ENCODE assay signal across 8 cellular contexts in the genomic region with DNA sequence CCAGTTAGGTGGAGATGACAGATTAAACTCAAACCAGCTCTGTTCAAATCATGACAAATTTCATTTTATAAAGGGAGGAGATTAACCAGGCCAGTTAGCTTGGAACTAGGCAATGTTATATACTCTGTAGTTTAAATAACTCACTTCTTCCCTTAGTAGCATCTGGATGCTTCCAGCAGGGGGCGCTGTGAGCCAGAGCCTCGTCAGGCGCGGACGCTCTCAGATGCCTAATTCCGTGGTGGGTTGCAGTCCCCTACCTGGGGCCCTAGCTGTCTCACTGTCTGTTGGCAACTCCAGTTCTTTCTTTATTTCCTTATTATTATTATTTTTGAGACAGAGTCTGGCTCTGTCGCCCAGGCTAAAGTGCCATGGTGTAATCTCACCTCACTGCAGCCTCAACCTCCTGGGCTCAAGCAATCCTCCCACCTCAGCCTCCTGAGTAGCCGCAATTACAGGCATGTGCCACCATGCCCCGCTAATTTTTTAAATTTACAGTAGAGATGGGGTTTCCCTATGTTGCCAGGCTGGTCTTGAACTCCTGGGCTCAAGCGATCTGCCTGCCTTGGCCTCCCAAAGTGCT. TPM values are rescaled to one million over a fixed set of nuclear protein-coding genes. Genes with fewer than 3 reads are reported as not detected.
DNase-seq lines count a peak whose midpoint lies in the region; ATAC-seq and TF ChIP-seq lines count a peak whose summit lies in the region.

No MANE protein-coding gene starts in this region.

- H3K9me3 ChIP-seq in CD4-positive, alpha-beta memory T cell (ENCODE audit: control insufficient read depth in 1 of 2, low read length in 2 of 2) = no peaks in the 10 kb centered on the region
- H3K9me3 ChIP-seq in RWPE2 (ENCODE audit: severe bottlenecking) = no peaks in the 10 kb centered on the region

- DNase-seq in CD4-positive, alpha-beta memory T cell = peak; percentile 45 to 59 (median 55)
- no peak for DNase-seq in RWPE2 (ENCODE audit: low spot score)
- peak; percentile 90 for DNase-seq in activated effector memory CD4-positive, alpha-beta T cell treated with anti-CD3 and anti-CD28 coated beads, Interleukin-2, amount 50 U/mL, for 16 hours
- DNase-seq in germinal center (ENCODE audit: low spot score) = peak; percentile 47
- DNase-seq in posterior cingulate gyrus = peak; percentile 46 to 96 (median 80)
- DNase-seq in ureter (ENCODE audit: low spot score) = peak; percentile 73

- no peak overlapping the region for H3K4me3 ChIP-seq in CD4-positive, alpha-beta memory T cell (ENCODE audit: low read length in 2 of 2)
- no peak overlapping the region for H3K4me3 ChIP-seq in RWPE2 (ENCODE audit: severe bottlenecking)

- CTCF ChIA-PET in CD4-positive, alpha-beta memory T cell (lab: Charles Lee; ENCODE audit: partially characterized antibody) = interaction anchor here (0.5 to 4.3 kb wide), 23 partner anchors 9 to 461 kb away, joined by 3 to 34 read pairs (median 5); no protein-coding TSS in a partner anchor

- H3K27ac Mint-ChIP-seq in CD4-positive, alpha-beta memory T cell = no peak overlapping the region

- no peaks in the 10 kb centered on the region for H3K4me1 ChIP-seq in CD4-positive, alpha-beta memory T cell (ENCODE audit: insufficient read depth, low read length)
- H3K4me1 ChIP-seq in RWPE2 (ENCODE audit: insufficient read depth, poor library complexity, severe bottlenecking) = no peaks in the 10 kb centered on the region

- H3K27ac ChIP-seq in CD4-positive, alpha-beta memory T cell (ENCODE audit: low read depth, low read length) = no peak overlapping the region
- H3K27ac ChIP-seq in RWPE2 (ENCODE audit: poor library complexity, severe bottlenecking) = no peak overlapping the region

- ATAC-seq in HG03135 (IDR thresholded peaks at IDR 0.05; ENCODE audit: unreplicated experiment) (peak; percentile 59), RWPE2 (ENCODE audit: low read depth) (peak; percentile 80), HG03439 (IDR thresholded peaks at IDR 0.05; ENCODE audit: unreplicated experiment) (no peak)

- peaks cover 10 to 18% of the 10 kb centered on the region in 2 donors for H3K27me3 Mint-ChIP-seq in CD4-positive, alpha-beta memory T cell

- H3K9me3 Mint-ChIP-seq in CD4-positive, alpha-beta memory T cell = no peaks in the 10 kb centered on the region

- no peaks in the 10 kb centered on the region for H3K36me3 ChIP-seq in CD4-positive, alpha-beta memory T cell (ENCODE audit: insufficient read depth, low read length)
- H3K36me3 ChIP-seq in RWPE2 (ENCODE audit: low read depth) = no peaks in the 10 kb centered on the region

- peak; percentile 84 for TF ChIP-seq CTCF in RWPE2 (IDR thresholded peaks at IDR 0.05; ENCODE audit: poor library complexity, severe bottlenecking)

- H3K27me3 ChIP-seq in CD4-positive, alpha-beta memory T cell (ENCODE audit: insufficient read depth, low read length) = peaks cover 3% of the 10 kb centered on the region
- H3K27me3 ChIP-seq in RWPE2 (ENCODE audit: insufficient read depth, poor library complexity, severe bottlenecking) = no peaks in the 10 kb centered on the region

- H3K36me3 Mint-ChIP-seq in CD4-positive, alpha-beta memory T cell = no peaks in the 10 kb centered on the region

- POLR2A ChIA-PET in CD4-positive, alpha-beta memory T cell (lab: Charles Lee; ENCODE audit: partially characterized antibody) = interaction anchor here (1.1 kb wide), 1 partner anchor 229 kb away, joined by 3 read pairs; no protein-coding TSS in a partner anchor

- peaks cover 0 to 1% (median 0%) of the 10 kb centered on the region in 4 donors for H3K4me1 Mint-ChIP-seq in CD4-positive, alpha-beta memory T cell

- intact Hi-C loops in CD4-positive, alpha-beta memory T cell (cut with micrococcal nuclease) = loop anchor here (1.0 to 2.0 kb wide), 2 partner anchors 207 to 345 kb away; no protein-coding TSS in a partner anchor
- intact Hi-C loops in posterior cingulate gyrus (cut with DNase I) = loop anchor here (1.0 kb wide), 2 partner anchors 129 to 207 kb away; no protein-coding TSS in a partner anchor

- H3K4me3 Mint-ChIP-seq in CD4-positive, alpha-beta memory T cell = no peak overlapping the region

RNA-seq across cellular contexts. Expression of a gene that starts 17.3 kb away (rescaled TPM):
- not detected for total RNA-seq in CD4-positive, alpha-beta memory T cell
- not detected for polyA plus RNA-seq in CD4-positive, alpha-beta memory T cell
- total RNA-seq in ureter = 63.5 TPM

RNA-seq across cellular contexts. Expression of a gene that starts 37.5 kb away (rescaled TPM):
- not detected for total RNA-seq in CD4-positive, alpha-beta memory T cell
- not detected for polyA plus RNA-seq in CD4-positive, alpha-beta memory T cell
- total RNA-seq in ureter = not detected

Comparison
In these comparisons a context has a peak if more than half of its experiments do, and no peak if none do; other contexts are left out.
1. RNA of a gene that starts 17.3 kb away (total RNA-seq): 63.5 TPM in ureter (single experiment); not detected in CD4-positive, alpha-beta memory T cell; every median in the first group is over 10 times any median in the second.